19 cellular contexts compared by ENCODE assay signal in the genomic region with DNA sequence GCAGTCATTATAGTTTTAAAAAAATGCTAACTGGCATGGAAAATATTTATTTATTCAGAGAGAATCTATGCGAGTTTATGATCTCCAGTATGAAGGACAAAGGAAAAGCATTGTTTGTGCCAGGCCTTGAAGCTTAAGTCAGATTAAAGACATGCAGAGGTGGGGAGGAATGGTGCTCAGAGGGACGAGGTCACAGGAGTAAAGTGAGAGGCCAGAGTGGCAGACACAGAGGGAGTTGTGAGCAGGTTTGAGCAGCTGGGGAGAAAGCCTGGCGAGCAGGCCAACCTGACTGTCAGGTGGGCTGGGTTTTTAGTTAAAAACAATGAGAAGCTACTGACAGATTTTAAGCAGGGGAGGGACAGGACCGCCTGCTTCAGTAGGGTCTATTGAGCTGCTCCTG. TPM values are rescaled to one million over a fixed set of nuclear protein-coding genes. Genes with fewer than 3 reads are reported as not detected.
DNase-seq lines count a peak whose midpoint lies in the region; FAIRE-seq and TF ChIP-seq lines count a peak whose summit lies in the region.
"Had no signal": no experiment of that assay in that cellular context is flagged by ENCODE, and none has a peak within 500 bp of the region (broad histone marks: within the 10 kb centered on the region; RNA-seq: fewer than 3 reads in every experiment).

No MANE protein-coding gene starts in this region.

- H3K79me2 ChIP-seq in astrocyte (ENCODE audit: insufficient read depth, low read length), result peaks cover 74% of the 10 kb centered on the region

- H3K4me2 ChIP-seq in astrocyte (ENCODE audit: low read length), result no peak overlapping the region
- H3K4me2 ChIP-seq: SK-N-SH had no signal

- H3K36me3 ChIP-seq in astrocyte (ENCODE audit: insufficient read depth, low read length) (peaks cover 3% of the 10 kb centered on the region), testis (ENCODE audit: low read depth, missing control alignments) (no peaks in the 10 kb centered on the region)
- H3K36me3 ChIP-seq: brain microvascular endothelial cell, suprapubic skin had no signal

- H3K9me3 ChIP-seq in astrocyte (ENCODE audit: insufficient read depth, low read depth, low read length) (no peaks in the 10 kb centered on the region), testis (no peaks in the 10 kb centered on the region)
- H3K9me3 ChIP-seq: SK-N-SH, suprapubic skin had no signal

- WGBS in testis, 2 donors, result 46 to 47% methylated on average over 4 of the region's 4 CpGs

- intact Hi-C loops in testis (cut with DNase I; ENCODE audit: low total_unique reads), result no loop called here

- no peak for FAIRE-seq in astrocyte (lab: Jason Lieb, UNC)
- FAIRE-seq: GM12892 had no signal

- TF ChIP-seq CTCF in astrocyte (IDR thresholded peaks at IDR 0.05; ENCODE audit: insufficient read depth, low read depth, low read length), result no peak
- TF ChIP-seq CTCF in mesothelial cell of epicardium (IDR thresholded peaks at IDR 0.05; ENCODE audit: unreplicated experiment), result no peak
- no peak for TF ChIP-seq CTCF in testis (IDR thresholded peaks at IDR 0.05)

- no peak overlapping the region for H3K4me3 Mint-ChIP-seq in activated naive CD4-positive, alpha-beta T cell treated with anti-CD3 and anti-CD28 coated beads, Interleukin-2, amount 50 U/mL, for 24 hours
- H3K4me3 Mint-ChIP-seq in astrocyte (ENCODE audit: unreplicated experiment) (peak overlapping the region; percentile 24), mesothelial cell of epicardium (no peak overlapping the region)
- H3K4me3 Mint-ChIP-seq: activated CD8-positive, alpha-beta T cell treated with anti-CD3 and anti-CD28 coated beads for 36 hours; CD4-positive, alpha-beta T cell had no signal

- peak overlapping the region; percentile 34 for H3K27ac ChIP-seq in astrocyte (ENCODE audit: low read depth, low read length)
- H3K27ac ChIP-seq in testis, result peak overlapping the region; percentile 20 to 40
- H3K27ac ChIP-seq: brain microvascular endothelial cell, suprapubic skin had no signal

- H2AFZ ChIP-seq in astrocyte (ENCODE audit: low read depth, low read length), result no peak overlapping the region

- no peak for TF ChIP-seq POLR2A in testis (IDR thresholded peaks at IDR 0.05)

- no peak for DNase-seq in activated naive CD4-positive, alpha-beta T cell treated with Interleukin-2 at 50 U/mL for 16 hours
- DNase-seq in astrocyte (ENCODE audit: low read depth), result no peak
- no peak for DNase-seq in mesothelial cell of epicardium (ENCODE audit: low spot score in 2 of 2, unreplicated experiment in 2 of 2)
- peak; percentile 40 for DNase-seq in testis
- DNase-seq in cortex of kidney (lab: John Stamatoyannopoulos, UW), result no peak
- no peak for DNase-seq in NK-92 (lab: John Stamatoyannopoulos, UW; ENCODE audit: unreplicated experiment)
- no peak for DNase-seq in Kasumi-1 (lab: John Stamatoyannopoulos, UW)
- DNase-seq: activated CD8-positive, alpha-beta T cell treated with anti-CD3 and anti-CD28 coated beads for 36 hours; activated gamma-delta T cell; brain microvascular endothelial cell; CD4-positive, alpha-beta T cell; effector CD8-positive, alpha-beta T cell; foreskin fibroblast; midbrain; NCI-H1105; SK-N-SH had no signal

- H3K36me3 Mint-ChIP-seq in activated naive CD4-positive, alpha-beta T cell treated with anti-CD3 and anti-CD28 coated beads, Interleukin-2, amount 50 U/mL, for 24 hours, result peaks cover 6% of the 10 kb centered on the region
- H3K36me3 Mint-ChIP-seq in astrocyte (ENCODE audit: low read depth, unreplicated experiment) (peaks cover 3% of the 10 kb centered on the region), mesothelial cell of epicardium (peaks cover 11% of the 10 kb centered on the region)

- H3K9me3 Mint-ChIP-seq in activated naive CD4-positive, alpha-beta T cell treated with anti-CD3 and anti-CD28 coated beads, Interleukin-2, amount 50 U/mL, for 24 hours, result no peaks in the 10 kb centered on the region
- no peaks in the 10 kb centered on the region for H3K9me3 Mint-ChIP-seq in astrocyte (ENCODE audit: unreplicated experiment)
- H3K9me3 Mint-ChIP-seq in mesothelial cell of epicardium, result no peaks in the 10 kb centered on the region
- H3K9me3 Mint-ChIP-seq: activated CD8-positive, alpha-beta T cell treated with anti-CD3 and anti-CD28 coated beads for 36 hours; CD4-positive, alpha-beta T cell had no signal

- H3K27ac Mint-ChIP-seq in activated naive CD4-positive, alpha-beta T cell treated with anti-CD3 and anti-CD28 coated beads, Interleukin-2, amount 50 U/mL, for 24 hours, result peak overlapping the region; percentile 3
- H3K27ac Mint-ChIP-seq in astrocyte (ENCODE audit: unreplicated experiment) (peak overlapping the region; percentile 44), mesothelial cell of epicardium (peak overlapping the region; percentile 72)
- H3K27ac Mint-ChIP-seq: activated CD8-positive, alpha-beta T cell treated with anti-CD3 and anti-CD28 coated beads for 36 hours; CD4-positive, alpha-beta T cell had no signal

- H3K4me1 Mint-ChIP-seq in activated naive CD4-positive, alpha-beta T cell treated with anti-CD3 and anti-CD28 coated beads, Interleukin-2, amount 50 U/mL, for 24 hours, result peaks cover 52% of the 10 kb centered on the region
- peaks cover 36% of the 10 kb centered on the region for H3K4me1 Mint-ChIP-seq in astrocyte (ENCODE audit: low read depth, unreplicated experiment)
- H3K4me1 Mint-ChIP-seq in mesothelial cell of epicardium, result peaks cover 28% of the 10 kb centered on the region

- peaks cover 44% of the 10 kb centered on the region for H3K4me1 ChIP-seq in astrocyte (ENCODE audit: insufficient read depth, low read length)
- peaks cover 37% of the 10 kb centered on the region for H3K4me1 ChIP-seq in testis

- H3K4me3 ChIP-seq in astrocyte (ENCODE audit: insufficient read depth, low read depth, low read length), result no peak overlapping the region
- H3K4me3 ChIP-seq in testis, result no peak overlapping the region
- H3K4me3 ChIP-seq: suprapubic skin had no signal

- H3K27me3 ChIP-seq in astrocyte (ENCODE audit: insufficient read depth, low read length) (no peaks in the 10 kb centered on the region), testis (no peaks in the 10 kb centered on the region)
- H3K27me3 ChIP-seq: brain microvascular endothelial cell, suprapubic skin had no signal

- H4K20me1 ChIP-seq in astrocyte (ENCODE audit: insufficient read depth, low read length), result peaks cover 11% of the 10 kb centered on the region

- no peaks in the 10 kb centered on the region for H3K27me3 Mint-ChIP-seq in activated naive CD4-positive, alpha-beta T cell treated with anti-CD3 and anti-CD28 coated beads, Interleukin-2, amount 50 U/mL, for 24 hours
- no peaks in the 10 kb centered on the region for H3K27me3 Mint-ChIP-seq in astrocyte (ENCODE audit: low read depth, unreplicated experiment)
- no peaks in the 10 kb centered on the region for H3K27me3 Mint-ChIP-seq in mesothelial cell of epicardium (ENCODE audit: low read depth)
- H3K27me3 Mint-ChIP-seq: activated CD8-positive, alpha-beta T cell treated with anti-CD3 and anti-CD28 coated beads for 36 hours; CD4-positive, alpha-beta T cell had no signal

- no peak overlapping the region for H3K9ac ChIP-seq in astrocyte (ENCODE audit: low read length)
- H3K9ac ChIP-seq: SK-N-SH had no signal

RNA-seq across cellular contexts. Expression of a gene that starts 6.8 kb away (rescaled TPM):
- total RNA-seq in astrocyte (85.9 and 89.4 TPM in 2 replicates), mesothelial cell of epicardium (66.5 to 75.4 TPM (median 68.9 TPM) in 3 replicates), testis (100 to 1,000 TPM; 103 to 132 TPM)
- 380 TPM for polyA plus RNA-seq in testis (ENCODE audit: insufficient read depth, low read depth, low replicate concordance)

Comparison
In these comparisons a context has a peak if more than half of its experiments do, and no peak if none do; other contexts are left out.
1. H3K27ac Mint-ChIP-seq: peak in every context shown above with its lines; median percentile 72 in mesothelial cell of epicardium; 44 in astrocyte; 3 in activated naive CD4-positive, alpha-beta T cell treated with anti-CD3 and anti-CD28 coated beads, Interleukin-2, amount 50 U/mL, for 24 hours.